In genomic region chr14:67487937-67488893, GRCh38 we compare ENCODE assay signal across 8 cellular contexts. TPM values are rescaled to one million over a fixed set of nuclear protein-coding genes. Genes with fewer than 3 reads are reported as not detected.
A peak's percentile ranks its signal among the peaks of the same experiment; 100 is the strongest.
DNase-seq lines count a peak whose midpoint lies in the region; ATAC-seq and TF ChIP-seq lines count a peak whose summit lies in the region.

TSS of gene TMEM229B (minus strand) at chr14:67488721. CDS start at chr14:67473923, 14,798 bp downstream.

- H3K4me3 Mint-ChIP-seq in Calu3 (ENCODE audit: low read depth, unreplicated experiment): no peak within 1 kb of the TSS

- in situ Hi-C loops in Panc1 (cut with HindIII; ENCODE audit: low pct_unique_long_range_greater_than_20kb, low sequenced_read_pairs): no loop called here

- H3K27me3 ChIP-seq in Panc1 (ENCODE audit: control insufficient read depth, insufficient read depth, low read length): no peaks in the 10 kb centered on the region

- BruUV-seq in Panc1 (replicated peaks; lab: Mats Ljungman, UMichigan) (no TSS peak), Calu3 (replicated peaks; lab: Mats Ljungman, UMichigan) (no TSS peak)

- intact Hi-C loops in Panc1 (cut with micrococcal nuclease; ENCODE audit: unreplicated experiment): no loop called here
- intact Hi-C loops in left colon (cut with DNase I, micrococcal nuclease): no loop called here
- intact Hi-C loops in Calu3 (cut with micrococcal nuclease; ENCODE audit: unreplicated experiment): no loop called here

- peak within 1 kb of the TSS; percentile 21 for H3K27ac ChIP-seq in Panc1 (ENCODE audit: low read length)

- H3K4me1 Mint-ChIP-seq in Calu3 (ENCODE audit: low read depth, unreplicated experiment): no peaks in the 10 kb centered on the region

- H3K36me3 Mint-ChIP-seq in Calu3 (ENCODE audit: insufficient read depth, unreplicated experiment): no peaks in the 10 kb centered on the region

- H3K27me3 Mint-ChIP-seq in Calu3 (ENCODE audit: unreplicated experiment): peaks cover 22% of the 10 kb centered on the region

- H3K27ac Mint-ChIP-seq in Calu3 (ENCODE audit: unreplicated experiment): no peak within 1 kb of the TSS

- peak within 1 kb of the TSS in 1 of 2 experiments; percentile 15; a peak in 3 of 4 replicates for H3K4me3 ChIP-seq in Panc1 (ENCODE audit: low read depth in 2 of 2, low read length in 2 of 2)

- H3K4me1 ChIP-seq in Panc1 (ENCODE audit: control insufficient read depth, insufficient read depth, low read length): no peaks in the 10 kb centered on the region

- no peak for DNase-seq in Panc1 (ENCODE audit: low read depth, low spot score)
- peak; percentile 86 for DNase-seq in activated effector memory CD4-positive, alpha-beta T cell treated with anti-CD3 and anti-CD28 coated beads, Interleukin-2, amount 50 U/mL, for 16 hours
- peak; percentile 57 to 62 for DNase-seq in left colon
- DNase-seq in stimulated activated CD8-positive, alpha-beta memory T cell treated with anti-CD3 and anti-CD28 coated beads, Interleukin-2, amount 100 ng/mL, for 48 hours (ENCODE audit: low read depth in 2 of 2): peak; percentile 59 to 66
- DNase-seq in Calu3: no peak
- DNase-seq in NCI-H1048 (lab: John Stamatoyannopoulos, UW): no peak

- peaks cover 3% of the 10 kb centered on the region for H3K9me3 Mint-ChIP-seq in Calu3 (ENCODE audit: low read depth, unreplicated experiment)

- POLR2A ChIA-PET in Panc1 (lab: Charles Lee): no interaction called here

- CTCF ChIA-PET in Panc1 (lab: Charles Lee) (interaction anchor here (1.1 kb wide), 1 partner anchor 39 kb away, joined by 3 read pairs; no protein-coding TSS in a partner anchor), Calu3 (lab: Charles Lee) (no interaction called here)

- TF ChIP-seq CTCF in Panc1 (IDR thresholded peaks at IDR 0.05): no peak
- no peak for TF ChIP-seq CTCF in Calu3 (IDR thresholded peaks at IDR 0.05; ENCODE audit: unreplicated experiment)

- peaks cover 3% of the 10 kb centered on the region; the same call in 1 of the 2 replicates for H3K9me3 ChIP-seq in Panc1 (ENCODE audit: control insufficient read depth, insufficient read depth, low read depth, low read length)

- ATAC-seq in GM18498 (IDR thresholded peaks at IDR 0.05; ENCODE audit: unreplicated experiment): peak; percentile 91
- ATAC-seq in HG02798 (IDR thresholded peaks at IDR 0.05; ENCODE audit: poor library complexity, unreplicated experiment): peak; percentile 95
- ATAC-seq in Panc1: peak; percentile 67
- ATAC-seq in left colon: peak; percentile 66

- H3K36me3 ChIP-seq in Panc1 (ENCODE audit: control insufficient read depth, insufficient read depth, low read length): no peaks in the 10 kb centered on the region

RNA-seq across cellular contexts. Expression of gene TMEM229B, which starts in this region (rescaled TPM):
- total RNA-seq in Panc1 (2021; ENCODE audit: unreplicated experiment) (1.6 TPM), left colon (10 to 100 TPM in 1 of 2 donors, 1 to 10 TPM in 1; 5.0 to 10.3 TPM), Calu3 (2022) (0.76 and 2.5 TPM in 2 replicates)
- polyA plus RNA-seq in Panc1 (2012; ENCODE audit: insufficient read length): 1.4 TPM

Comparison
In these comparisons a context has a peak if more than half of its experiments do, and no peak if none do; other contexts are left out.
1. DNase-seq: peak in activated effector memory CD4-positive, alpha-beta T cell treated with anti-CD3 and anti-CD28 coated beads, Interleukin-2, amount 50 U/mL, for 16 hours (single experiment), left colon (2 of 2) and stimulated activated CD8-positive, alpha-beta memory T cell treated with anti-CD3 and anti-CD28 coated beads, Interleukin-2, amount 100 ng/mL, for 48 hours (2 of 2); none in Panc1 (single experiment), Calu3 (single experiment) and NCI-H1048 (single experiment).
2. Peak in every context shown above with its lines, with median percentiles within 50 percentile points of each other: ATAC-seq.